8 cellular contexts compared by ENCODE assay signal in the genomic region with DNA sequence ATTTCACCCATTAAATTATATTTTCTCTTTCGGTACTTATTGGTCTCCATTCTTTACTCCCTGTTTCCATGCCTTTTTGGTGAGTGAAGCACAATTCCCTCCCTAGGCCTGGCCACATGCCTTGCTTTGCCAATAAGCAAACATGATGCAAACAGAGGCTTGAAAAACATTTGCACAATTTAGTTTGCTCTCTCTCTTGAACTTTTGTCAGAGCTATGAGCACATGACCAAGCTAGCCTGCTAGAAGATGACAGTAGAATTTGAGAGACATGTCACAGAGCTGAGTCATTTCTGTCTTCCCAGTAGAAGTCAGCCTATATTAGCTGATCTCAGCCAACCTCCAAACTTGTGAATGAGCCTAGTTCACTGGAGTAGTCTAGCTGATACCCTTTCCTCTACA. TPM values are rescaled to one million over a fixed set of nuclear protein-coding genes. Genes with fewer than 3 reads are reported as not detected.
DNase-seq lines count a peak whose midpoint lies in the region; ATAC-seq and TF ChIP-seq lines count a peak whose summit lies in the region.

No MANE protein-coding gene starts in this region.

- H3K4me3 Mint-ChIP-seq in stimulated activated memory B cell treated with anti-CD40 and anti-IgM and Interleukin-4, amounts not matched to agents 10 μg/mL and 1 μg/mL and 100 μg/mL, for 72 hours = no peak overlapping the region

- H3K36me3 ChIP-seq in H7 (replicated peaks; ENCODE audit: control insufficient read depth, insufficient read depth, low read length) = no peaks in the 10 kb centered on the region

- peak; percentile 34 for ATAC-seq in Right ventricle myocardium superior (ENCODE audit: poor library complexity)
- ATAC-seq in HG02759 (IDR thresholded peaks at IDR 0.05; ENCODE audit: unreplicated experiment) = peak; percentile 95
- ATAC-seq in stimulated activated memory B cell treated with anti-CD40 and anti-IgM and Interleukin-4, amounts not matched to agents 10 μg/mL and 1 μg/mL and 100 μg/mL, for 72 hours = peak; percentile 82

- TF ChIP-seq POLR2A in erythroblast (IDR thresholded peaks at IDR 0.05; ENCODE audit: low read length) = no peak

- H3K4me1 Mint-ChIP-seq in stimulated activated memory B cell treated with anti-CD40 and anti-IgM and Interleukin-4, amounts not matched to agents 10 μg/mL and 1 μg/mL and 100 μg/mL, for 72 hours = peaks cover 21% of the 10 kb centered on the region

- DNase-seq in Right ventricle myocardium superior (peak; percentile 31), cardiac septum (ENCODE audit: low spot score) (no peak), NCI-H2029 treated with DMSO at 0.1 percent for 48 hours (lab: John Stamatoyannopoulos, UW) (peak; percentile 53), erythroblast (lab: John Stamatoyannopoulos, UW) (peak; percentile 64 to 77), H7 (no peak), DMS114 treated with DMSO at 0.1 percent for 48 hours (lab: John Stamatoyannopoulos, UW; ENCODE audit: unreplicated experiment) (no peak)

- peaks cover 28% of the 10 kb centered on the region for H3K36me3 Mint-ChIP-seq in stimulated activated memory B cell treated with anti-CD40 and anti-IgM and Interleukin-4, amounts not matched to agents 10 μg/mL and 1 μg/mL and 100 μg/mL, for 72 hours

- H3K27me3 ChIP-seq in H7 (ENCODE audit: control insufficient read depth, insufficient read depth, low read length) = no peaks in the 10 kb centered on the region

- H3K9me3 Mint-ChIP-seq in stimulated activated memory B cell treated with anti-CD40 and anti-IgM and Interleukin-4, amounts not matched to agents 10 μg/mL and 1 μg/mL and 100 μg/mL, for 72 hours = no peaks in the 10 kb centered on the region

- no peak overlapping the region for H3K27ac Mint-ChIP-seq in stimulated activated memory B cell treated with anti-CD40 and anti-IgM and Interleukin-4, amounts not matched to agents 10 μg/mL and 1 μg/mL and 100 μg/mL, for 72 hours

- intact Hi-C loops in Right ventricle myocardium superior (cut with DNase I) = no loop called here
- intact Hi-C loops in cardiac septum (cut with DNase I) = no loop called here

- no peaks in the 10 kb centered on the region for H3K27me3 Mint-ChIP-seq in stimulated activated memory B cell treated with anti-CD40 and anti-IgM and Interleukin-4, amounts not matched to agents 10 μg/mL and 1 μg/mL and 100 μg/mL, for 72 hours

- H3K4me3 ChIP-seq in H7 (ENCODE audit: insufficient read depth, low read depth, low read length) = no peak overlapping the region

RNA-seq across cellular contexts. Expression of a gene that starts 24.6 kb away (rescaled TPM):
- total RNA-seq in Right ventricle myocardium superior = not detected
- not detected for total RNA-seq in cardiac septum
- total RNA-seq in H7 (2014; rRNA removed; shearing (Covaris generic)) = 0.04 TPM in 1 of 2 replicates, not detected in the other

Comparison
In these comparisons a context has a peak if more than half of its experiments do, and no peak if none do; other contexts are left out.
1. DNase-seq: peak in Right ventricle myocardium superior (single experiment), NCI-H2029 treated with DMSO at 0.1 percent for 48 hours (single experiment) and erythroblast (2 of 2); none in cardiac septum (single experiment), H7 (single experiment) and DMS114 treated with DMSO at 0.1 percent for 48 hours (single experiment).
2. ATAC-seq: peak in every context shown above with its lines; median percentile 95 in HG02759; 82 in stimulated activated memory B cell treated with anti-CD40 and anti-IgM and Interleukin-4, amounts not matched to agents 10 μg/mL and 1 μg/mL and 100 μg/mL, for 72 hours; 34 in Right ventricle myocardium superior.